In genomic region chr6:136822051-136822378, GRCh38 we compare ENCODE assay signal across 8 cellular contexts.
DNase-seq lines count a peak whose midpoint lies in the region; ATAC-seq lines count a peak whose summit lies in the region.

No MANE protein-coding gene starts in this region.

- DNase-seq in AML-193 (lab: John Stamatoyannopoulos, UW) (peak; percentile 78 to 85), amniotic epithelial cell (ENCODE audit: low read depth) (peak; percentile 54), glomerular visceral epithelial cell (ENCODE audit: extremely low spot score) (no peak)
- peak; percentile 33 for DNase-seq in stimulated activated CD4-positive, alpha-beta T cell treated with anti-CD3 and anti-CD28 coated beads, Interleukin-1b, Interleukin-23, amount 100 ng/mL, for 48 hours

- peaks cover 10% of the 10 kb centered on the region; the same call in 1 of the 2 replicates for H3K27me3 ChIP-seq in iPS-20b (ENCODE audit: insufficient read depth, low read length)

- H3K36me3 ChIP-seq in KOPT-K1 (ENCODE audit: insufficient read depth, low read length) (peaks cover 11% of the 10 kb centered on the region), iPS-20b (ENCODE audit: insufficient read depth, low read depth, low read length) (peaks cover 15% of the 10 kb centered on the region)

- ATAC-seq in GM19397 (IDR thresholded peaks at IDR 0.05; ENCODE audit: unreplicated experiment) (peak; percentile 3), HG03135 (IDR thresholded peaks at IDR 0.05; ENCODE audit: unreplicated experiment) (no peak)

- H3K9ac ChIP-seq in iPS-20b (ENCODE audit: low read depth, low read length): peak overlapping the region; percentile 83; the same call in 1 of the 2 replicates

- H3K4me1 ChIP-seq in iPS-20b (ENCODE audit: insufficient read depth, low read length): no peaks in the 10 kb centered on the region; the same call in 1 of the 2 replicates

- H3K27ac ChIP-seq in KOPT-K1 (ENCODE audit: low read depth, low read length, poor library complexity, severe bottlenecking) (peak overlapping the region; percentile 70), iPS-20b (ENCODE audit: low read length) (peak overlapping the region; percentile 86)

- H3K9me3 ChIP-seq in KOPT-K1 (ENCODE audit: insufficient read depth, low read length, poor library complexity, severe bottlenecking): no peaks in the 10 kb centered on the region
- no peaks in the 10 kb centered on the region for H3K9me3 ChIP-seq in iPS-20b (ENCODE audit: insufficient read depth, low read depth, low read length)

- peak overlapping the region; percentile 77 for H3K4me3 ChIP-seq in iPS-20b (ENCODE audit: low read length)
